1 cellular context compared by ENCODE assay signal in the genomic region with DNA sequence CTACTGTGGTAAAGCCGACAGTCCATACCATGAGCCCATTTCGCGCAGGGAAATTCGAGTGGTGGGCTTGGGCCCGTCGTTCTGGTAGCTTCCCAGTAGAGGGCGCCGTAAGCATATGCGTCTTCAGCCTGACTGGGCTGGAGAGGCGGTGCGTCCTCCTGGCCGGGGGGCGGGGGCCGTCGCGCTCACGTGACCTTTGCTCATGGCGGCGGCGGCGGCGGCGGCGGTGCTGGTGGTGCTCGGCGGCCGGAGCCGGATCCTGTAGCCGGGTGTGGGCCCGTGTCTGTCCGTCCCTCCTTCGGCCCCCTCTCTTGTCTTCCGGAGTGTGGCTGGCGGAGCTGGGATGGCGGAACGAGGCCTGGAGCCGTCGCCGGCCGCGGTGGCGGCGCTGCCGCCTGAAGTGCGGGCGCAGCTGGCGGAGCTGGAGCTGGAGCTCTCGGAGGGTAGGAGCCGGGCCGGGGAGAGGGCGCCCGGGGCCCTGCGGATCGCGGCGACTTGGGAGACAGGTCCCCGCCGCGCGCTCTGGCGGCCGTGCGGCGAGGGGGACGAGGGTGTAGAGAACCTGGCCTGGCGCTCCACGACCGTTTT.
TF ChIP-seq lines count a peak whose summit lies in the region.

A gene with protein sequence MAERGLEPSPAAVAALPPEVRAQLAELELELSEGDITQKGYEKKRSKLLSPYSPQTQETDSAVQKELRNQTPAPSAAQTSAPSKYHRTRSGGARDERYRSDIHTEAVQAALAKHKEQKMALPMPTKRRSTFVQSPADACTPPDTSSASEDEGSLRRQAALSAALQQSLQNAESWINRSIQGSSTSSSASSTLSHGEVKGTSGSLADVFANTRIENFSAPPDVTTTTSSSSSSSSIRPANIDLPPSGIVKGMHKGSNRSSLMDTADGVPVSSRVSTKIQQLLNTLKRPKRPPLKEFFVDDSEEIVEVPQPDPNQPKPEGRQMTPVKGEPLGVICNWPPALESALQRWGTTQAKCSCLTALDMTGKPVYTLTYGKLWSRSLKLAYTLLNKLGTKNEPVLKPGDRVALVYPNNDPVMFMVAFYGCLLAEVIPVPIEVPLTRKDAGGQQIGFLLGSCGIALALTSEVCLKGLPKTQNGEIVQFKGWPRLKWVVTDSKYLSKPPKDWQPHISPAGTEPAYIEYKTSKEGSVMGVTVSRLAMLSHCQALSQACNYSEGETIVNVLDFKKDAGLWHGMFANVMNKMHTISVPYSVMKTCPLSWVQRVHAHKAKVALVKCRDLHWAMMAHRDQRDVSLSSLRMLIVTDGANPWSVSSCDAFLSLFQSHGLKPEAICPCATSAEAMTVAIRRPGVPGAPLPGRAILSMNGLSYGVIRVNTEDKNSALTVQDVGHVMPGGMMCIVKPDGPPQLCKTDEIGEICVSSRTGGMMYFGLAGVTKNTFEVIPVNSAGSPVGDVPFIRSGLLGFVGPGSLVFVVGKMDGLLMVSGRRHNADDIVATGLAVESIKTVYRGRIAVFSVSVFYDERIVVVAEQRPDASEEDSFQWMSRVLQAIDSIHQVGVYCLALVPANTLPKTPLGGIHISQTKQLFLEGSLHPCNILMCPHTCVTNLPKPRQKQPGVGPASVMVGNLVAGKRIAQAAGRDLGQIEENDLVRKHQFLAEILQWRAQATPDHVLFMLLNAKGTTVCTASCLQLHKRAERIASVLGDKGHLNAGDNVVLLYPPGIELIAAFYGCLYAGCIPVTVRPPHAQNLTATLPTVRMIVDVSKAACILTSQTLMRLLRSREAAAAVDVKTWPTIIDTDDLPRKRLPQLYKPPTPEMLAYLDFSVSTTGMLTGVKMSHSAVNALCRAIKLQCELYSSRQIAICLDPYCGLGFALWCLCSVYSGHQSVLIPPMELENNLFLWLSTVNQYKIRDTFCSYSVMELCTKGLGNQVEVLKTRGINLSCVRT (N-terminal part only) (plus strand): TSS at position 188 of the 588 bp plus-strand sequence. CDS start 156 bp downstream, at position 344.

TF ChIP-seq in HepG2, 621 proteins besides CTCF, POLR2A, EP300 and RAD21 (continued from another document and continues in another):
- no peak for TF ChIP-seq ZSCAN25 (CRISPR knock-in tag; IDR thresholded peaks at IDR 0.05)
- no peak for TF ChIP-seq ZNF543 (CRISPR knock-in tag; IDR thresholded peaks at IDR 0.05)
- TF ChIP-seq MAFF (IDR thresholded peaks at IDR 0.05; ENCODE audit: low read depth, low read length): no peak
- peak; percentile 49; the same call in 1 of the 2 replicates for TF ChIP-seq BCL6 (CRISPR knock-in tag; IDR thresholded peaks at IDR 0.05)
- TF ChIP-seq AHR (CRISPR knock-in tag; IDR thresholded peaks at IDR 0.05): 0 out of 2 replicates have a peak, but pooled peaks have one; percentile 16
- TF ChIP-seq STAT5B (CRISPR knock-in tag; IDR thresholded peaks at IDR 0.05): no peak
- no peak for TF ChIP-seq ONECUT2 (CRISPR knock-in tag; IDR thresholded peaks at IDR 0.05)
- no peak for TF ChIP-seq MBNL3 (CRISPR knock-in tag; conservative IDR thresholded peaks at IDR 0.05)
- TF ChIP-seq ADNP (CRISPR knock-in tag; IDR thresholded peaks at IDR 0.05): no peak
- TF ChIP-seq ERF (CRISPR knock-in tag; IDR thresholded peaks at IDR 0.05): peak; percentile 84; the same call in 1 of the 2 replicates
- TF ChIP-seq, protein P1, sequence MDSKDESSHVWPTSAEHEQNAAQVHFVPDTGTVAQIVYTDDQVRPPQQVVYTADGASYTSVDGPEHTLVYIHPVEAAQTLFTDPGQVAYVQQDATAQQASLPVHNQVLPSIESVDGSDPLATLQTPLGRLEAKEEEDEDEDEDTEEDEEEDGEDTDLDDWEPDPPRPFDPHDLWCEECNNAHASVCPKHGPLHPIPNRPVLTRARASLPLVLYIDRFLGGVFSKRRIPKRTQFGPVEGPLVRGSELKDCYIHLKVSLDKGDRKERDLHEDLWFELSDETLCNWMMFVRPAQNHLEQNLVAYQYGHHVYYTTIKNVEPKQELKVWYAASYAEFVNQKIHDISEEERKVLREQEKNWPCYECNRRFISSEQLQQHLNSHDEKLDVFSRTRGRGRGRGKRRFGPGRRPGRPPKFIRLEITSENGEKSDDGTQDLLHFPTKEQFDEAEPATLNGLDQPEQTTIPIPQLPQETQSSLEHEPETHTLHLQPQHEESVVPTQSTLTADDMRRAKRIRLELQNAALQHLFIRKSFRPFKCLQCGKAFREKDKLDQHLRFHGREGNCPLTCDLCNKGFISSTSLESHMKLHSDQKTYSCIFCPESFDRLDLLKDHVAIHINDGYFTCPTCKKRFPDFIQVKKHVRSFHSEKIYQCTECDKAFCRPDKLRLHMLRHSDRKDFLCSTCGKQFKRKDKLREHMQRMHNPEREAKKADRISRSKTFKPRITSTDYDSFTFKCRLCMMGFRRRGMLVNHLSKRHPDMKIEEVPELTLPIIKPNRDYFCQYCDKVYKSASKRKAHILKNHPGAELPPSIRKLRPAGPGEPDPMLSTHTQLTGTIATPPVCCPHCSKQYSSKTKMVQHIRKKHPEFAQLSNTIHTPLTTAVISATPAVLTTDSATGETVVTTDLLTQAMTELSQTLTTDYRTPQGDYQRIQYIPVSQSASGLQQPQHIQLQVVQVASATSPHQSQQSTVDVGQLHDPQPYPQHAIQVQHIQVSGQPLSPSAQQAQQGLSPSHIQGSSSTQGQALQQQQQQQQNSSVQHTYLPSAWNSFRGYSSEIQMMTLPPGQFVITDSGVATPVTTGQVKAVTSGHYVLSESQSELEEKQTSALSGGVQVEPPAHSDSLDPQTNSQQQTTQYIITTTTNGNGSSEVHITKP (CRISPR knock-in tag; IDR thresholded peaks at IDR 0.05; ENCODE audit: low read depth): peak; percentile 60; the same call in 1 of the 2 replicates
- TF ChIP-seq PCBP1 (IDR thresholded peaks at IDR 0.05; ENCODE audit: borderline replicate concordance, low read depth, low read length): no peak
- peak; percentile 67; the same call in 1 of the 2 replicates for TF ChIP-seq ZNF431 (CRISPR knock-in tag; IDR thresholded peaks at IDR 0.05; ENCODE audit: borderline replicate concordance, low read depth)
- no peak for TF ChIP-seq SSRP1 (CRISPR knock-in tag; IDR thresholded peaks at IDR 0.05)
- TF ChIP-seq ZFP41 (CRISPR knock-in tag; IDR thresholded peaks at IDR 0.05; ENCODE audit: borderline replicate concordance): no peak
- TF ChIP-seq ZC3H13 (CRISPR knock-in tag; IDR thresholded peaks at IDR 0.05): no peak
- no peak; the same call in 1 of the 2 replicates for TF ChIP-seq TSC22D2 (CRISPR knock-in tag; IDR thresholded peaks at IDR 0.05; ENCODE audit: borderline replicate concordance)
- no peak for TF ChIP-seq PITX1 (CRISPR knock-in tag; IDR thresholded peaks at IDR 0.05)
- no peak for TF ChIP-seq ZNF382 (CRISPR knock-in tag; IDR thresholded peaks at IDR 0.05; ENCODE audit: borderline replicate concordance)
- TF ChIP-seq SOX13 (IDR thresholded peaks at IDR 0.05): no peak
- TF ChIP-seq SOX13 (CRISPR knock-in tag; conservative IDR thresholded peaks at IDR 0.05 in 1 of 2, IDR thresholded peaks at IDR 0.05 in 1 of 2): peak in 1 of 2 experiments; percentile 55; a peak in 1 of 4 replicates
- TF ChIP-seq SOX5 (CRISPR knock-in tag; IDR thresholded peaks at IDR 0.05; ENCODE audit: borderline replicate concordance): peak; percentile 64; the same call in 1 of the 2 replicates
- TF ChIP-seq ZNF484 (CRISPR knock-in tag; IDR thresholded peaks at IDR 0.05; ENCODE audit: borderline replicate concordance, low read depth): no peak
- TF ChIP-seq FOSL1 (CRISPR knock-in tag; IDR thresholded peaks at IDR 0.05; ENCODE audit: borderline replicate concordance): no peak
- no peak; the same call in 1 of the 2 replicates for TF ChIP-seq ZNF747 (CRISPR knock-in tag; IDR thresholded peaks at IDR 0.05; ENCODE audit: borderline replicate concordance)
- no peak for TF ChIP-seq ZNF777 (CRISPR knock-in tag; IDR thresholded peaks at IDR 0.05)
- no peak for TF ChIP-seq SIX4 (CRISPR knock-in tag; IDR thresholded peaks at IDR 0.05)
- TF ChIP-seq, protein P2, sequence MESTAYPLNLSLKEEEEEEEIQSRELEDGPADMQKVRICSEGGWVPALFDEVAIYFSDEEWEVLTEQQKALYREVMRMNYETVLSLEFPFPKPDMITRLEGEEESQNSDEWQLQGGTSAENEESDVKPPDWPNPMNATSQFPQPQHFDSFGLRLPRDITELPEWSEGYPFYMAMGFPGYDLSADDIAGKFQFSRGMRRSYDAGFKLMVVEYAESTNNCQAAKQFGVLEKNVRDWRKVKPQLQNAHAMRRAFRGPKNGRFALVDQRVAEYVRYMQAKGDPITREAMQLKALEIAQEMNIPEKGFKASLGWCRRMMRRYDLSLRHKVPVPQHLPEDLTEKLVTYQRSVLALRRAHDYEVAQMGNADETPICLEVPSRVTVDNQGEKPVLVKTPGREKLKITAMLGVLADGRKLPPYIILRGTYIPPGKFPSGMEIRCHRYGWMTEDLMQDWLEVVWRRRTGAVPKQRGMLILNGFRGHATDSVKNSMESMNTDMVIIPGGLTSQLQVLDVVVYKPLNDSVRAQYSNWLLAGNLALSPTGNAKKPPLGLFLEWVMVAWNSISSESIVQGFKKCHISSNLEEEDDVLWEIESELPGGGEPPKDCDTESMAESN (CRISPR knock-in tag; conservative IDR thresholded peaks at IDR 0.05): peak; percentile 71
- TF ChIP-seq, protein P3, sequence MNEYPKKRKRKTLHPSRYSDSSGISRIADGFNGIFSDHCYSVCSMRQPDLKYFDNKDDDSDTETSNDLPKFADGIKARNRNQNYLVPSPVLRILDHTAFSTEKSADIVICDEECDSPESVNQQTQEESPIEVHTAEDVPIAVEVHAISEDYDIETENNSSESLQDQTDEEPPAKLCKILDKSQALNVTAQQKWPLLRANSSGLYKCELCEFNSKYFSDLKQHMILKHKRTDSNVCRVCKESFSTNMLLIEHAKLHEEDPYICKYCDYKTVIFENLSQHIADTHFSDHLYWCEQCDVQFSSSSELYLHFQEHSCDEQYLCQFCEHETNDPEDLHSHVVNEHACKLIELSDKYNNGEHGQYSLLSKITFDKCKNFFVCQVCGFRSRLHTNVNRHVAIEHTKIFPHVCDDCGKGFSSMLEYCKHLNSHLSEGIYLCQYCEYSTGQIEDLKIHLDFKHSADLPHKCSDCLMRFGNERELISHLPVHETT (CRISPR knock-in tag; conservative IDR thresholded peaks at IDR 0.05): no peak
- TF ChIP-seq MEIS2 (CRISPR knock-in tag; IDR thresholded peaks at IDR 0.05): 0 out of 2 replicates have a peak, but pooled peaks have one; percentile 2
- TF ChIP-seq MXI1 (IDR thresholded peaks at IDR 0.05; ENCODE audit: borderline replicate concordance, low read depth, low read length): peak; percentile 62; the same call in 1 of the 3 replicates
- TF ChIP-seq FOXC1 (CRISPR knock-in tag; IDR thresholded peaks at IDR 0.05; ENCODE audit: borderline replicate concordance): no peak; the same call in 1 of the 2 replicates
- TF ChIP-seq, protein P4, sequence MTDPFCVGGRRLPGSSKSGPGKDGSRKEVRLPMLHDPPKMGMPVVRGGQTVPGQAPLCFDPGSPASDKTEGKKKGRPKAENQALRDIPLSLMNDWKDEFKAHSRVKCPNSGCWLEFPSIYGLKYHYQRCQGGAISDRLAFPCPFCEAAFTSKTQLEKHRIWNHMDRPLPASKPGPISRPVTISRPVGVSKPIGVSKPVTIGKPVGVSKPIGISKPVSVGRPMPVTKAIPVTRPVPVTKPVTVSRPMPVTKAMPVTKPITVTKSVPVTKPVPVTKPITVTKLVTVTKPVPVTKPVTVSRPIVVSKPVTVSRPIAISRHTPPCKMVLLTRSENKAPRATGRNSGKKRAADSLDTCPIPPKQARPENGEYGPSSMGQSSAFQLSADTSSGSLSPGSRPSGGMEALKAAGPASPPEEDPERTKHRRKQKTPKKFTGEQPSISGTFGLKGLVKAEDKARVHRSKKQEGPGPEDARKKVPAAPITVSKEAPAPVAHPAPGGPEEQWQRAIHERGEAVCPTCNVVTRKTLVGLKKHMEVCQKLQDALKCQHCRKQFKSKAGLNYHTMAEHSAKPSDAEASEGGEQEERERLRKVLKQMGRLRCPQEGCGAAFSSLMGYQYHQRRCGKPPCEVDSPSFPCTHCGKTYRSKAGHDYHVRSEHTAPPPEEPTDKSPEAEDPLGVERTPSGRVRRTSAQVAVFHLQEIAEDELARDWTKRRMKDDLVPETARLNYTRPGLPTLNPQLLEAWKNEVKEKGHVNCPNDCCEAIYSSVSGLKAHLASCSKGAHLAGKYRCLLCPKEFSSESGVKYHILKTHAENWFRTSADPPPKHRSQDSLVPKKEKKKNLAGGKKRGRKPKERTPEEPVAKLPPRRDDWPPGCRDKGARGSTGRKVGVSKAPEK (CRISPR knock-in tag; IDR thresholded peaks at IDR 0.05; ENCODE audit: borderline replicate concordance): no peak
- TF ChIP-seq ZNF746 (CRISPR knock-in tag; IDR thresholded peaks at IDR 0.05): no peak; the same call in 1 of the 2 replicates
- TF ChIP-seq DNMT1 (CRISPR knock-in tag; IDR thresholded peaks at IDR 0.05): 0 out of 2 replicates have a peak, but pooled peaks have one; percentile 69
- no peak; the same call in 1 of the 2 replicates for TF ChIP-seq ZIK1 (CRISPR knock-in tag; IDR thresholded peaks at IDR 0.05; ENCODE audit: borderline replicate concordance, low read depth)
- no peak for TF ChIP-seq NFE2 (CRISPR knock-in tag; IDR thresholded peaks at IDR 0.05)
- TF ChIP-seq ZNF101 (CRISPR knock-in tag; IDR thresholded peaks at IDR 0.05; ENCODE audit: borderline replicate concordance, low read depth): no peak
- TF ChIP-seq SPEN (CRISPR knock-in tag; IDR thresholded peaks at IDR 0.05; ENCODE audit: low read depth): peak; percentile 37
- TF ChIP-seq, protein P5, sequence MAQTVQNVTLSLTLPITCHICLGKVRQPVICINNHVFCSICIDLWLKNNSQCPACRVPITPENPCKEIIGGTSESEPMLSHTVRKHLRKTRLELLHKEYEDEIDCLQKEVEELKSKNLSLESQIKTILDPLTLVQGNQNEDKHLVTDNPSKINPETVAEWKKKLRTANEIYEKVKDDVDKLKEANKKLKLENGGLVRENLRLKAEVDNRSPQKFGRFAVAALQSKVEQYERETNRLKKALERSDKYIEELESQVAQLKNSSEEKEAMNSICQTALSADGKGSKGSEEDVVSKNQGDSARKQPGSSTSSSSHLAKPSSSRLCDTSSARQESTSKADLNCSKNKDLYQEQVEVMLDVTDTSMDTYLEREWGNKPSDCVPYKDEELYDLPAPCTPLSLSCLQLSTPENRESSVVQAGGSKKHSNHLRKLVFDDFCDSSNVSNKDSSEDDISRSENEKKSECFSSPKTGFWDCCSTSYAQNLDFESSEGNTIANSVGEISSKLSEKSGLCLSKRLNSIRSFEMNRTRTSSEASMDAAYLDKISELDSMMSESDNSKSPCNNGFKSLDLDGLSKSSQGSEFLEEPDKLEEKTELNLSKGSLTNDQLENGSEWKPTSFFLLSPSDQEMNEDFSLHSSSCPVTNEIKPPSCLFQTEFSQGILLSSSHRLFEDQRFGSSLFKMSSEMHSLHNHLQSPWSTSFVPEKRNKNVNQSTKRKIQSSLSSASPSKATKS (CRISPR knock-in tag; IDR thresholded peaks at IDR 0.05): no peak
- no peak for TF ChIP-seq ZNF510 (CRISPR knock-in tag; IDR thresholded peaks at IDR 0.05; ENCODE audit: low read depth)
- TF ChIP-seq, protein P6, sequence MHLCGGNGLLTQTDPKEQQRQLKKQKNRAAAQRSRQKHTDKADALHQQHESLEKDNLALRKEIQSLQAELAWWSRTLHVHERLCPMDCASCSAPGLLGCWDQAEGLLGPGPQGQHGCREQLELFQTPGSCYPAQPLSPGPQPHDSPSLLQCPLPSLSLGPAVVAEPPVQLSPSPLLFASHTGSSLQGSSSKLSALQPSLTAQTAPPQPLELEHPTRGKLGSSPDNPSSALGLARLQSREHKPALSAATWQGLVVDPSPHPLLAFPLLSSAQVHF (CRISPR knock-in tag; IDR thresholded peaks at IDR 0.05): no peak
